13 cellular contexts compared by ENCODE assay signal in the genomic region with DNA sequence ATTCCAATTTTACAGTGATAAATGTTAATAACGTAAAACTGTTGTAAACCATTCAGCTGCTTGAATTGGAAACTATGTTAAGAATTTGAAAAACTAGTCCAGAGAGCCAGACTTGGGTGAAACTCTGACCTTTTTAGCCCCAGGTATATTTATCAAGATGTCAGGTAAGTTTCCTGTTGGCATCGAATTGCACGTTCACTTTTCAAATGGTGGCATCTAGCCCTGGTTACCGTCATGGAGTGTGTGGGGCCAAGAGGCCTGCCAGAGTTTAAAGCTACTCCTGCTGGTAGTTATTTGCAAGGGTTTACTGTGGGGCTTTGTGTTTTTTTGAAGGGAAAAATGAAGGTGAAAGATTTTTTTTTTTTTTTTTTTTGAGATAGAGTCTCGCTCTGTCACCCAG.
"Had no signal": no experiment of that assay in that cellular context is flagged by ENCODE, and none has a peak within 500 bp of the region (broad histone marks: within the 10 kb centered on the region; RNA-seq: fewer than 3 reads in every experiment).

No MANE protein-coding gene starts in this region.

- DNase-seq: activated CD4-positive, alpha-beta memory T cell treated with anti-CD3 and anti-CD28 coated beads for 36 hours; activated gamma-delta T cell; activated naive CD8-positive, alpha-beta T cell treated with anti-CD3 and anti-CD28 coated beads for 36 hours; activated T-cell treated with anti-CD3 and anti-CD28 coated beads, Interleukin-2, amount 50 U/mL, for 48 hours; cerebellar nuclear complex; esophagus squamous epithelium; foreskin fibroblast; left lung; mesendoderm; stimulated activated CD4-positive, alpha-beta T cell treated with anti-CD3 and anti-CD28 coated beads, Interleukin-4, amount 100 ng/mL, for 4 hours; stimulated activated naive CD8-positive, alpha-beta T cell treated with anti-CD3 and anti-CD28 coated beads, Interleukin-15, amount 100 ng/mL, for 72 hours; testis had no signal

- H3K36me3 Mint-ChIP-seq: activated CD4-positive, alpha-beta memory T cell treated with anti-CD3 and anti-CD28 coated beads for 36 hours; activated naive CD8-positive, alpha-beta T cell treated with anti-CD3 and anti-CD28 coated beads for 36 hours had no signal

- H3K9me3 Mint-ChIP-seq: activated CD4-positive, alpha-beta memory T cell treated with anti-CD3 and anti-CD28 coated beads for 36 hours; activated naive CD8-positive, alpha-beta T cell treated with anti-CD3 and anti-CD28 coated beads for 36 hours; stimulated activated naive CD8-positive, alpha-beta T cell treated with anti-CD3 and anti-CD28 coated beads, Interleukin-15, amount 100 ng/mL, for 72 hours had no signal

- H3K27ac ChIP-seq: esophagus squamous epithelium, left lung, testis had no signal

- ATAC-seq: left lung; stimulated activated naive CD8-positive, alpha-beta T cell treated with anti-CD3 and anti-CD28 coated beads, Interleukin-15, amount 100 ng/mL, for 72 hours had no signal

- H3K4me3 ChIP-seq: esophagus squamous epithelium, left lung, testis had no signal

- H3K27ac Mint-ChIP-seq: activated CD4-positive, alpha-beta memory T cell treated with anti-CD3 and anti-CD28 coated beads for 36 hours; activated naive CD8-positive, alpha-beta T cell treated with anti-CD3 and anti-CD28 coated beads for 36 hours; stimulated activated naive CD8-positive, alpha-beta T cell treated with anti-CD3 and anti-CD28 coated beads, Interleukin-15, amount 100 ng/mL, for 72 hours had no signal

- H3K27me3 Mint-ChIP-seq: activated CD4-positive, alpha-beta memory T cell treated with anti-CD3 and anti-CD28 coated beads for 36 hours; activated naive CD8-positive, alpha-beta T cell treated with anti-CD3 and anti-CD28 coated beads for 36 hours; brain; stimulated activated naive CD8-positive, alpha-beta T cell treated with anti-CD3 and anti-CD28 coated beads, Interleukin-15, amount 100 ng/mL, for 72 hours had no signal

- H3K4me1 ChIP-seq: esophagus squamous epithelium, left lung, testis had no signal

- H3K4me3 Mint-ChIP-seq: activated CD4-positive, alpha-beta memory T cell treated with anti-CD3 and anti-CD28 coated beads for 36 hours; activated naive CD8-positive, alpha-beta T cell treated with anti-CD3 and anti-CD28 coated beads for 36 hours; stimulated activated naive CD8-positive, alpha-beta T cell treated with anti-CD3 and anti-CD28 coated beads, Interleukin-15, amount 100 ng/mL, for 72 hours had no signal

- H3K9me3 ChIP-seq: esophagus squamous epithelium, left lung, testis had no signal

- H3K27me3 ChIP-seq: esophagus squamous epithelium, left lung, testis had no signal
